In genomic region chr3:119469378-119470189, GRCh38 we compare ENCODE assay signal across 1 cellular context.
TF ChIP-seq lines count a peak whose summit lies in the region.

No MANE protein-coding gene starts in this region.

TF ChIP-seq in GM12878, 131 proteins besides CTCF, POLR2A, EP300 and RAD21 (continued from another document):
- TF ChIP-seq RELB (IDR thresholded peaks at IDR 0.05; ENCODE audit: low read depth) (0 out of 2 replicates have a peak, but pooled peaks have one; percentile 46), PBX3 (IDR thresholded peaks at IDR 0.05; ENCODE audit: insufficient replicate concordance, low read depth, low read length) (no peak), MEF2A (IDR thresholded peaks at IDR 0.05; ENCODE audit: insufficient read depth, low read depth, low read length) (0 out of 2 replicates have a peak, but pooled peaks have one; percentile 13), BACH1 (IDR thresholded peaks at IDR 0.05; ENCODE audit: borderline replicate concordance) (peak; percentile 9; the same call in 1 of the 2 replicates), SIX5 (IDR thresholded peaks at IDR 0.05; ENCODE audit: low read depth, low read length, severe bottlenecking) (no peak), TCF7 (IDR thresholded peaks at IDR 0.05; ENCODE audit: borderline replicate concordance) (0 out of 2 replicates have a peak, but pooled peaks have one; percentile 30), ESRRA (IDR thresholded peaks at IDR 0.05; ENCODE audit: low read length) (no peak), TARDBP (IDR thresholded peaks at IDR 0.05; ENCODE audit: borderline replicate concordance) (no peak), ZNF217 (IDR thresholded peaks at IDR 0.05) (no peak), NFIC (IDR thresholded peaks at IDR 0.05; ENCODE audit: low read depth, low read length) (peak; percentile 52; the same call in 1 of the 2 replicates), PML (IDR thresholded peaks at IDR 0.05; ENCODE audit: low read length) (no peak)
TF ChIP-seq in GM12878: peak in this region for 12.
